Comparison of ENCODE assay signal across 10 cellular contexts in genomic region chr3:195221015-195221853, GRCh38. TPM values are rescaled to one million over a fixed set of nuclear protein-coding genes. Genes with fewer than 3 reads are reported as not detected.
A peak's percentile ranks its signal among the peaks of the same experiment; 100 is the strongest.
DNase-seq lines count a peak whose midpoint lies in the region; ATAC-seq, FAIRE-seq and TF ChIP-seq lines count a peak whose summit lies in the region.
"Had no signal": no experiment of that assay in that cellular context is flagged by ENCODE, and none has a peak within 500 bp of the region (broad histone marks: within the 10 kb centered on the region; RNA-seq: fewer than 3 reads in every experiment).

No MANE protein-coding gene starts in this region.

- H4K20me1 ChIP-seq in HepG2 (ENCODE audit: insufficient read depth, low read length), result no peaks in the 10 kb centered on the region

- H3K27me3 Mint-ChIP-seq in activated CD8-positive, alpha-beta T cell treated with anti-CD3 and anti-CD28 coated beads, Interleukin-2, amount 10 ng/mL, durations not matched to agents 7 days and 5 days (ENCODE audit: low read depth), result no peaks in the 10 kb centered on the region
- no peaks in the 10 kb centered on the region for H3K27me3 Mint-ChIP-seq in activated CD8-positive, alpha-beta T cell treated with anti-CD3 and anti-CD28 coated beads for 36 hours

- H3K27me3 ChIP-seq in ascending aorta, result no peaks in the 10 kb centered on the region
- H3K27me3 ChIP-seq in HepG2 (ENCODE audit: control insufficient read depth in 1 of 2, insufficient read depth in 2 of 2, low read length in 2 of 2), result no peaks in the 10 kb centered on the region
- no peaks in the 10 kb centered on the region for H3K27me3 ChIP-seq in tibial nerve
- no peaks in the 10 kb centered on the region for H3K27me3 ChIP-seq in HAP-1 (ENCODE audit: low read depth)

- no peak overlapping the region for H3K4me2 ChIP-seq in HepG2 (ENCODE audit: low read depth, low read length)

- H3K4me3 ChIP-seq in ascending aorta (no peak overlapping the region), HepG2 (replicated peaks in 1 of 3; ENCODE audit: insufficient read depth in 1 of 3, low read depth in 2 of 3, low read length in 3 of 3) (no peak overlapping the region), tibial nerve (no peak overlapping the region), HAP-1 (no peak overlapping the region)

- POLR2A ChIA-PET in activated CD8-positive, alpha-beta T cell treated with anti-CD3 and anti-CD28 coated beads, Interleukin-2, amount 10 ng/mL, durations not matched to agents 7 days and 5 days (lab: Charles Lee), result no interaction called here
- POLR2A ChIA-PET in activated CD8-positive, alpha-beta T cell treated with anti-CD3 and anti-CD28 coated beads for 36 hours (lab: Charles Lee), result no interaction called here
- POLR2A ChIA-PET in HepG2 (lab: Yijun Ruan, JAX), result no interaction called here

- H3K36me3 ChIP-seq in ascending aorta, result no peaks in the 10 kb centered on the region
- H3K36me3 ChIP-seq in HepG2 (replicated peaks in 1 of 2; ENCODE audit: control insufficient read depth in 1 of 2, insufficient read depth in 2 of 2, low read length in 2 of 2), result peaks cover under 1 to 12% of the 10 kb centered on the region in 2 experiments
- H3K36me3 ChIP-seq in tibial nerve, result peaks cover 0 to 16% (median 0%) of the 10 kb centered on the region in 3 donors
- no peaks in the 10 kb centered on the region for H3K36me3 ChIP-seq in HAP-1 (replicated peaks)

- ATAC-seq in activated CD8-positive, alpha-beta T cell treated with anti-CD3 and anti-CD28 coated beads, Interleukin-2, amount 10 ng/mL, durations not matched to agents 7 days and 5 days, result peak; percentile 42
- ATAC-seq in activated CD8-positive, alpha-beta T cell treated with anti-CD3 and anti-CD28 coated beads for 36 hours, result no peak
- ATAC-seq in HepG2 (peak; percentile 52), HG03442 (IDR thresholded peaks at IDR 0.05; ENCODE audit: unreplicated experiment) (no peak)
- ATAC-seq: HCT116 had no signal

- no peak overlapping the region for H3K27ac Mint-ChIP-seq in activated CD8-positive, alpha-beta T cell treated with anti-CD3 and anti-CD28 coated beads, Interleukin-2, amount 10 ng/mL, durations not matched to agents 7 days and 5 days
- no peak overlapping the region for H3K27ac Mint-ChIP-seq in activated CD8-positive, alpha-beta T cell treated with anti-CD3 and anti-CD28 coated beads for 36 hours

- FAIRE-seq in HepG2 (lab: Jason Lieb, UNC) (no peak), H54 (lab: Jason Lieb, UNC) (no peak)

- H3K9me3 ChIP-seq in ascending aorta (no peaks in the 10 kb centered on the region), HepG2 (ENCODE audit: low read length) (no peaks in the 10 kb centered on the region), tibial nerve (no peaks in the 10 kb centered on the region), HAP-1 (no peaks in the 10 kb centered on the region)

- H2AFZ ChIP-seq in HepG2 (ENCODE audit: low read length), result no peak overlapping the region

- CTCF ChIA-PET in activated CD8-positive, alpha-beta T cell treated with anti-CD3 and anti-CD28 coated beads, Interleukin-2, amount 10 ng/mL, durations not matched to agents 7 days and 5 days (lab: Charles Lee), result no interaction called here
- CTCF ChIA-PET in activated CD8-positive, alpha-beta T cell treated with anti-CD3 and anti-CD28 coated beads for 36 hours (lab: Charles Lee), result interaction anchor here (1.5 kb wide), 1 partner anchor 35 kb away, joined by 3 read pairs; no protein-coding TSS in a partner anchor
- CTCF ChIA-PET in HepG2 (lab: Yijun Ruan, JAX; ENCODE audit: low intra/inter-chr PET ratio, low total read pairs), result no interaction called here

- peak overlapping the region; percentile 90 to 92 for H3K27ac ChIP-seq in ascending aorta
- H3K27ac ChIP-seq in HepG2 (ENCODE audit: extremely low read length, insufficient read depth, low read length), result no peak overlapping the region
- peak overlapping the region in 3 of 4 donors; percentile 22 to 80 (median 52) for H3K27ac ChIP-seq in tibial nerve

- WGBS in HepG2 (ENCODE audit: low lambda C conversion rate), result 98% methylated on average over 7 of the region's 9 CpGs
- 68 to 72% methylated on average over 9 of the region's 9 CpGs for WGBS in tibial nerve, 2 donors

- no TSS peak for BruUV-seq in HepG2 (replicated peaks; lab: Mats Ljungman, UMichigan)

- H3K9me3 Mint-ChIP-seq in activated CD8-positive, alpha-beta T cell treated with anti-CD3 and anti-CD28 coated beads, Interleukin-2, amount 10 ng/mL, durations not matched to agents 7 days and 5 days (ENCODE audit: insufficient read depth), result peaks cover 4% of the 10 kb centered on the region
- peaks cover 2% of the 10 kb centered on the region for H3K9me3 Mint-ChIP-seq in activated CD8-positive, alpha-beta T cell treated with anti-CD3 and anti-CD28 coated beads for 36 hours

- H3K4me1 Mint-ChIP-seq in activated CD8-positive, alpha-beta T cell treated with anti-CD3 and anti-CD28 coated beads, Interleukin-2, amount 10 ng/mL, durations not matched to agents 7 days and 5 days (ENCODE audit: low read depth), result peaks cover 3% of the 10 kb centered on the region
- H3K4me1 Mint-ChIP-seq in activated CD8-positive, alpha-beta T cell treated with anti-CD3 and anti-CD28 coated beads for 36 hours (ENCODE audit: low read depth), result peaks cover 5% of the 10 kb centered on the region

- no peak for TF ChIP-seq RAD21 in HepG2 (CRISPR knock-in tag; IDR thresholded peaks at IDR 0.05)

- peaks cover 24 to 34% of the 10 kb centered on the region in 2 donors for H3K4me1 ChIP-seq in ascending aorta
- H3K4me1 ChIP-seq in HepG2 (ENCODE audit: insufficient read depth, low read length), result peaks cover 15% of the 10 kb centered on the region
- peaks cover 0 to 44% (median 11%) of the 10 kb centered on the region in 4 donors for H3K4me1 ChIP-seq in tibial nerve
- H3K4me1 ChIP-seq in HAP-1, result no peaks in the 10 kb centered on the region

- no peaks in the 10 kb centered on the region for H3K79me2 ChIP-seq in HepG2 (ENCODE audit: insufficient read depth, low read length)

- intact Hi-C loops in activated CD8-positive, alpha-beta T cell treated with anti-CD3 and anti-CD28 coated beads for 36 hours (cut with micrococcal nuclease), result no loop called here
- intact Hi-C loops in ascending aorta (cut with DNase I) (loop anchor here (5.0 kb wide), 1 partner anchor 49 kb away; no protein-coding TSS in a partner anchor), HepG2 (cut with micrococcal nuclease; ENCODE audit: unreplicated experiment) (no loop called here)

- TF ChIP-seq CTCF in activated CD8-positive, alpha-beta T cell treated with anti-CD3 and anti-CD28 coated beads for 36 hours (IDR thresholded peaks at IDR 0.05), result no peak
- TF ChIP-seq CTCF in ascending aorta (IDR thresholded peaks at IDR 0.05) (no peak), HepG2 (CRISPR knock-in tag; IDR thresholded peaks at IDR 0.05) (no peak), tibial nerve (IDR thresholded peaks at IDR 0.05) (no peak)

- in situ Hi-C loops in HepG2 (cut with HindIII; ENCODE audit: extremely low pct_ligation_motif_present, low pct_unique_long_range_greater_than_20kb), result no loop called here
- in situ Hi-C loops in HAP-1 (cut with MboI; ENCODE audit: low sequenced_read_pairs), result no loop called here

- TF ChIP-seq POLR2A in HepG2 (IDR thresholded peaks at IDR 0.05; ENCODE audit: insufficient read depth in 1 of 2, low read depth in 2 of 2, low read length in 2 of 2) (no peak), tibial nerve (IDR thresholded peaks at IDR 0.05) (no peak), H54 (IDR thresholded peaks at IDR 0.05; ENCODE audit: low read depth, low read length) (no peak)

- H3K36me3 Mint-ChIP-seq in activated CD8-positive, alpha-beta T cell treated with anti-CD3 and anti-CD28 coated beads, Interleukin-2, amount 10 ng/mL, durations not matched to agents 7 days and 5 days (ENCODE audit: low read depth), result peaks cover 9% of the 10 kb centered on the region
- peaks cover 20% of the 10 kb centered on the region for H3K36me3 Mint-ChIP-seq in activated CD8-positive, alpha-beta T cell treated with anti-CD3 and anti-CD28 coated beads for 36 hours (ENCODE audit: low read depth)

- TF ChIP-seq EP300 in HepG2 (IDR thresholded peaks at IDR 0.05; ENCODE audit: low read depth in 2 of 2, low read length in 2 of 2), result no peak
- TF ChIP-seq EP300 in HepG2 (CRISPR knock-in tag; IDR thresholded peaks at IDR 0.05; ENCODE audit: borderline replicate concordance), result no peak
- TF ChIP-seq EP300 in tibial nerve (IDR thresholded peaks at IDR 0.05), result no peak

- no peak for DNase-seq in activated CD8-positive, alpha-beta T cell treated with anti-CD3 and anti-CD28 coated beads, Interleukin-2, amount 10 ng/mL, durations not matched to agents 7 days and 5 days
- no peak for DNase-seq in activated CD8-positive, alpha-beta T cell treated with anti-CD3 and anti-CD28 coated beads for 36 hours
- DNase-seq in ascending aorta (ENCODE audit: low spot score in 2 of 2) (no peak), HepG2 (ENCODE audit: low spot score) (no peak), tibial nerve (ENCODE audit: low spot score in 2 of 2) (no peak), H54 (ENCODE audit: insufficient read length, low spot score) (no peak), HAP-1 (ENCODE audit: low spot score in 2 of 2) (no peak)
- DNase-seq: central memory CD4-positive, alpha-beta T cell had no signal

- H3K9ac ChIP-seq in HepG2 (ENCODE audit: insufficient read depth, low read depth, low read length), result no peak overlapping the region

- H3K4me3 Mint-ChIP-seq in activated CD8-positive, alpha-beta T cell treated with anti-CD3 and anti-CD28 coated beads, Interleukin-2, amount 10 ng/mL, durations not matched to agents 7 days and 5 days, result no peak overlapping the region
- no peak overlapping the region for H3K4me3 Mint-ChIP-seq in activated CD8-positive, alpha-beta T cell treated with anti-CD3 and anti-CD28 coated beads for 36 hours

RNA-seq across cellular contexts. Expression of gene XXYLT1, which starts 49.7 kb away (rescaled TPM):
- total RNA-seq in activated CD8-positive, alpha-beta T cell treated with anti-CD3 and anti-CD28 coated beads, Interleukin-2, amount 10 ng/mL, durations not matched to agents 7 days and 5 days, result 10 to 100 TPM; 10.8 to 13.3 TPM
- total RNA-seq in activated CD8-positive, alpha-beta T cell treated with anti-CD3 and anti-CD28 coated beads for 36 hours, result 1 to 10 TPM; 8.4 to 9.6 TPM
- total RNA-seq in ascending aorta (41.0 TPM), HepG2 (2016; rRNA removed; fragmentation: Illumina TruSeq; extraction: Trizol) (10.8 and 19.0 TPM in 2 replicates), tibial nerve (10 to 100 TPM in 3 of 4 donors, 1 to 10 TPM in 1; 9.6 to 17.7 (median 13.2) TPM)
- 4.3 and 4.5 TPM in 2 replicates for total RNA-seq in HepG2 (2016; cell fraction: cytosol; rRNA removed; fragmentation: Illumina TruSeq; extraction: Trizol; ENCODE audit: low read depth)
- total RNA-seq in HepG2 (2016; cell fraction: insoluble cytoplasmic fraction; rRNA removed; fragmentation: Illumina TruSeq; extraction: Trizol), result 10.4 and 20.3 TPM in 2 replicates
- 12.8 and 12.9 TPM in 2 replicates for total RNA-seq in HepG2 (2016; cell fraction: membrane; rRNA removed; fragmentation: Illumina TruSeq; extraction: Trizol)
- 16.1 and 20.9 TPM in 2 replicates for total RNA-seq in HepG2 (2016; cell fraction: nucleus; rRNA removed; fragmentation: Illumina TruSeq; extraction: Trizol)
- polyA plus RNA-seq in HepG2 (2011; rRNA removed), result 17.3 and 17.7 TPM in 2 replicates
- polyA plus RNA-seq in HepG2 (2011; cell fraction: cytosol; rRNA removed), result 15.9 and 19.5 TPM in 2 replicates
- polyA plus RNA-seq in HepG2 (2011; cell fraction: nucleus; rRNA removed), result 18.3 and 18.9 TPM in 2 replicates
- 10.5 and 13.0 TPM in 2 replicates for polyA plus RNA-seq in HepG2 (2012)
- polyA plus RNA-seq in HepG2 (2016; cell fraction: cytosol; fragmentation: Illumina TruSeq; extraction: Trizol; ENCODE audit: low read depth), result 4.4 and 5.4 TPM in 2 replicates
- 14.3 TPM in 2 replicates for polyA plus RNA-seq in HepG2 (2016; cell fraction: insoluble cytoplasmic fraction; fragmentation: Illumina TruSeq; extraction: Trizol; ENCODE audit: low read depth)
- polyA plus RNA-seq in HepG2 (2016; cell fraction: membrane; fragmentation: Illumina TruSeq; extraction: Trizol; ENCODE audit: low read depth), result 11.9 and 12.4 TPM in 2 replicates
- polyA plus RNA-seq in HepG2 (2016; cell fraction: nucleus; fragmentation: Illumina TruSeq; extraction: Trizol; ENCODE audit: insufficient read depth, low read depth), result 33.9 and 35.1 TPM in 2 replicates
- 33.1 and 37.8 TPM in 2 replicates for polyA minus RNA-seq in HepG2 (2011; rRNA and poly(A)+ RNA removed; ENCODE audit: low replicate concordance)
- 15.1 and 17.0 TPM in 2 replicates for polyA minus RNA-seq in HepG2 (2011; cell fraction: cytosol; rRNA and poly(A)+ RNA removed)
- polyA minus RNA-seq in HepG2 (2011; cell fraction: nucleus; rRNA and poly(A)+ RNA removed), result 11.8 and 13.2 TPM in 2 replicates

Comparison
In these comparisons a context has a peak if more than half of its experiments do, and no peak if none do; other contexts are left out.
1. ATAC-seq: peak in activated CD8-positive, alpha-beta T cell treated with anti-CD3 and anti-CD28 coated beads, Interleukin-2, amount 10 ng/mL, durations not matched to agents 7 days and 5 days (single experiment) and HepG2 (single experiment); none in activated CD8-positive, alpha-beta T cell treated with anti-CD3 and anti-CD28 coated beads for 36 hours (single experiment) and HG03442 (single experiment).